7 cellular contexts compared by ENCODE assay signal in genomic region chr6:3410385-3411360, GRCh38. TPM values are rescaled to one million over a fixed set of nuclear protein-coding genes. Genes with fewer than 3 reads are reported as not detected.
DNase-seq lines count a peak whose midpoint lies in the region; ATAC-seq, FAIRE-seq and TF ChIP-seq lines count a peak whose summit lies in the region.

No MANE protein-coding gene starts in this region.

- H3K36me3 ChIP-seq in bronchial epithelial cell (ENCODE audit: control insufficient read depth, insufficient read depth, low read length) = peaks cover 3% of the 10 kb centered on the region

- ATAC-seq in GM19467 (IDR thresholded peaks at IDR 0.05; ENCODE audit: unreplicated experiment) = no peak

- no peak for FAIRE-seq in bronchial epithelial cell (lab: Jason Lieb, UNC)

- H3K27me3 ChIP-seq in bronchial epithelial cell (ENCODE audit: control insufficient read depth, insufficient read depth, low read length) = no peaks in the 10 kb centered on the region

- TF ChIP-seq CTCF in GM12872 (IDR thresholded peaks at IDR 0.05; ENCODE audit: insufficient read depth, low read depth, low read length) = peak; percentile 81
- peak; percentile 76 for TF ChIP-seq CTCF in WI38 (IDR thresholded peaks at IDR 0.05; ENCODE audit: low read depth, low read length)
- TF ChIP-seq CTCF in bronchial epithelial cell (IDR thresholded peaks at IDR 0.05; ENCODE audit: insufficient read depth, low read length, severe bottlenecking) = peak; percentile 81

- no peak overlapping the region for H3K4me3 ChIP-seq in WI38 (ENCODE audit: low read depth, low read length)
- no peak overlapping the region for H3K4me3 ChIP-seq in bronchial epithelial cell (ENCODE audit: low read depth, low read length)

- DNase-seq in NCI-H1105 (lab: John Stamatoyannopoulos, UW) (peak; percentile 66), bronchial epithelial cell (ENCODE audit: low read depth) (no peak), kidney tubule cell (ENCODE audit: low spot score) (peak; percentile 50)
- DNase-seq in stimulated activated CD4-positive, alpha-beta T cell treated with anti-CD3 and anti-CD28 coated beads, Interleukin-4, amount 100 ng/mL, for 48 hours (ENCODE audit: low read depth in 2 of 2) = peak; percentile 56 to 61

RNA-seq across cellular contexts. Expression of gene SLC22A23, which starts 46.2 kb away (rescaled TPM):
- total RNA-seq in bronchial epithelial cell = 18.7 and 20.6 TPM in 2 replicates
